ENCODE assay signal across 13 cellular contexts in genomic region chr22:32534252-32535215, GRCh38. TPM values are rescaled to one million over a fixed set of nuclear protein-coding genes. Genes with fewer than 3 reads are reported as not detected.
DNase-seq lines count a peak whose midpoint lies in the region; ATAC-seq and TF ChIP-seq lines count a peak whose summit lies in the region.
"Had no signal": no experiment of that assay in that cellular context is flagged by ENCODE, and none has a peak within 500 bp of the region (broad histone marks: within the 10 kb centered on the region; RNA-seq: fewer than 3 reads in every experiment).

No MANE protein-coding gene starts in this region.

- H3K9ac ChIP-seq in SK-N-SH (no peak overlapping the region), parathyroid adenoma (no peak overlapping the region)

- H3K4me2 ChIP-seq in SK-N-SH (no peak overlapping the region), parathyroid adenoma (ENCODE audit: low read length) (no peak overlapping the region)

- H3K27ac ChIP-seq in SK-N-SH (ENCODE audit: low read depth in 2 of 2, low read length in 1 of 2) (0 out of 4 replicates have a peak overlapping the region, but pooled peaks of 1 of the 2 experiments have one; percentile 17), right atrium auricular region (peak overlapping the region; percentile 59 to 62), parathyroid adenoma (peak overlapping the region; percentile 42), vagina (peak overlapping the region; percentile 64)

- no peak for TF ChIP-seq EP300 in SK-N-SH (IDR thresholded peaks at IDR 0.05; ENCODE audit: borderline replicate concordance in 1 of 2, low read depth in 1 of 2, low read length in 1 of 2)

- H3K79me2 ChIP-seq in SK-N-SH (ENCODE audit: insufficient read depth) = no peaks in the 10 kb centered on the region
- H3K79me2 ChIP-seq in parathyroid adenoma = no peaks in the 10 kb centered on the region

- TF ChIP-seq CTCF in SK-N-SH (IDR thresholded peaks at IDR 0.05) = no peak
- no peak for TF ChIP-seq CTCF in right atrium auricular region (IDR thresholded peaks at IDR 0.05)
- no peak for TF ChIP-seq CTCF in parathyroid adenoma (IDR thresholded peaks at IDR 0.05)
- TF ChIP-seq CTCF in vagina (IDR thresholded peaks at IDR 0.05) = no peak

- no peak for TF ChIP-seq RAD21 in SK-N-SH (IDR thresholded peaks at IDR 0.05; ENCODE audit: low read length)

- H3K9me3 ChIP-seq in SK-N-SH (no peaks in the 10 kb centered on the region), right atrium auricular region (no peaks in the 10 kb centered on the region), parathyroid adenoma (ENCODE audit: control insufficient read depth, low read length) (no peaks in the 10 kb centered on the region), vagina (no peaks in the 10 kb centered on the region)

- ATAC-seq in SK-N-SH treated with all-trans-retinoic acid at 6 μM for 48 hours (no peak), HG03045 (IDR thresholded peaks at IDR 0.05; ENCODE audit: unreplicated experiment) (no peak), HG03342 (IDR thresholded peaks at IDR 0.05; ENCODE audit: unreplicated experiment) (no peak)
- ATAC-seq: K562 had no signal

- no peak for TF ChIP-seq POLR2A in vagina (IDR thresholded peaks at IDR 0.05)

- H3F3A ChIP-seq in SK-N-SH (replicated peaks; ENCODE audit: insufficient read depth) = no peaks in the 10 kb centered on the region

- intact Hi-C loops in vagina (cut with DNase I) = loop anchor here (5.0 to 10.0 kb wide), 2 partner anchors 50 to 83 kb away; no protein-coding TSS in a partner anchor

- POLR2A ChIA-PET in SK-N-SH (lab: Yijun Ruan, JAX) = no interaction called here

- H2AFZ ChIP-seq in SK-N-SH (ENCODE audit: low read depth) (peak overlapping the region; percentile 31; the same call in 1 of the 2 replicates), parathyroid adenoma (no peak overlapping the region)

- H3K4me1 ChIP-seq in SK-N-SH (ENCODE audit: control insufficient read depth in 1 of 2, insufficient read depth in 2 of 2, low read depth in 1 of 2, low read length in 1 of 2) (peaks cover 10 to 14% of the 10 kb centered on the region in 2 experiments; a peak in 3 of 4 replicates), right atrium auricular region (peaks cover 3 to 64% of the 10 kb centered on the region in 2 donors), parathyroid adenoma (no peaks in the 10 kb centered on the region), vagina (peaks cover 58% of the 10 kb centered on the region)

- CTCF ChIA-PET in SK-N-SH (lab: Yijun Ruan, JAX) = interaction anchor here (0.6 to 1.8 kb wide), 4 partner anchors 451 to 592 kb away, joined by 3 to 8 read pairs (median 3); no protein-coding TSS in a partner anchor

- H3K36me3 ChIP-seq in SK-N-SH (replicated peaks in 1 of 2; ENCODE audit: control insufficient read depth in 1 of 2, insufficient read depth in 2 of 2, low read length in 1 of 2) (no peaks in the 10 kb centered on the region), right atrium auricular region (no peaks in the 10 kb centered on the region), parathyroid adenoma (ENCODE audit: control insufficient read depth, insufficient read depth, low read length) (no peaks in the 10 kb centered on the region), vagina (no peaks in the 10 kb centered on the region)

- H3K27me3 ChIP-seq in SK-N-SH (ENCODE audit: insufficient read depth) (no peaks in the 10 kb centered on the region), right atrium auricular region (no peaks in the 10 kb centered on the region), parathyroid adenoma (ENCODE audit: control insufficient read depth, insufficient read depth, low read length) (no peaks in the 10 kb centered on the region), vagina (no peaks in the 10 kb centered on the region)

- no peaks in the 10 kb centered on the region for H3K9me2 ChIP-seq in SK-N-SH

- H3K4me3 ChIP-seq in SK-N-SH (ENCODE audit: low read depth in 2 of 2, low read length in 1 of 2) (no peak overlapping the region), right atrium auricular region (no peak overlapping the region), parathyroid adenoma (ENCODE audit: low read depth, low read length) (no peak overlapping the region), vagina (no peak overlapping the region)
- H3K4me3 ChIP-seq: K562 had no signal

- DNase-seq in SK-N-SH = no peak
- no peak for DNase-seq in right atrium auricular region (ENCODE audit: low spot score)
- DNase-seq in vagina (ENCODE audit: extremely low spot score in 2 of 2) = no peak
- no peak for DNase-seq in globus pallidus (ENCODE audit: low spot score)
- DNase-seq: activated CD4-positive, alpha-beta memory T cell treated with anti-CD3 and anti-CD28 coated beads, Interleukin-2, amount 10 ng/mL, durations not matched to agents 7 days and 5 days; activated naive CD4-positive, alpha-beta T cell treated with anti-CD3 and anti-CD28 coated beads for 36 hours; NCI-H1694 treated with DMSO at 0.1 percent for 48 hours; occipital lobe had no signal

- 77% methylated on average over 10 of the region's 15 CpGs for WGBS in SK-N-SH (ENCODE audit: low lambda C conversion rate)

- H4K20me1 ChIP-seq in SK-N-SH (ENCODE audit: insufficient read depth) = no peaks in the 10 kb centered on the region

TF ChIP-seq in SK-N-SH, 30 proteins besides CTCF, POLR2A, EP300 and RAD21:
- TF ChIP-seq RFX5 (IDR thresholded peaks at IDR 0.05; ENCODE audit: low read length) (no peak), FOXJ3 (CRISPR knock-in tag; IDR thresholded peaks at IDR 0.05) (no peak), JUND (IDR thresholded peaks at IDR 0.05) (no peak), FOSL2 (IDR thresholded peaks at IDR 0.05; ENCODE audit: borderline replicate concordance, low read depth) (no peak), YY1 (IDR thresholded peaks at IDR 0.05; ENCODE audit: low read depth) (no peak), IRF3 (IDR thresholded peaks at IDR 0.05; ENCODE audit: low read depth, low read length) (no peak), RXRA (IDR thresholded peaks at IDR 0.05; ENCODE audit: borderline replicate concordance, low read depth) (no peak), NRF1 (IDR thresholded peaks at IDR 0.05; ENCODE audit: low read depth, low read length) (no peak), GABPA (IDR thresholded peaks at IDR 0.05; ENCODE audit: low read depth) (no peak), MXI1 (IDR thresholded peaks at IDR 0.05; ENCODE audit: low read depth, low read length) (no peak)

TF ChIP-seq in SK-N-SH treated with all-trans-retinoic acid at 6 μM for 48 hours, 23 proteins besides CTCF, POLR2A, EP300 and RAD21:
- no peak for TF ChIP-seq TSHZ2 (CRISPR knock-in tag; IDR thresholded peaks at IDR 0.05)
- no peak for TF ChIP-seq CSRNP3 (CRISPR knock-in tag; IDR thresholded peaks at IDR 0.05)
- TF ChIP-seq ZFP30 (CRISPR knock-in tag; IDR thresholded peaks at IDR 0.05) = no peak
- no peak for TF ChIP-seq ZNF565 (CRISPR knock-in tag; conservative IDR thresholded peaks at IDR 0.05; ENCODE audit: low read depth)

RNA-seq across cellular contexts. Expression of gene FBXO7, which starts 59.9 kb away (rescaled TPM):
- 77.3 and 89.1 TPM in 2 replicates for polyA plus RNA-seq in SK-N-SH (2012; rRNA removed)
- polyA plus RNA-seq in SK-N-SH (2012; cell fraction: cytosol; rRNA removed) = 80.8 and 84.8 TPM in 2 replicates
- 36.5 and 62.7 TPM in 2 replicates for polyA plus RNA-seq in SK-N-SH (2012; cell fraction: nucleus; rRNA removed)
- 10 to 100 TPM; 48.2 to 55.1 TPM for total RNA-seq in right atrium auricular region
- 70.2 TPM for total RNA-seq in vagina
